ENCODE assay signal across 13 cellular contexts in genomic region chr11:117295438-117296137, GRCh38.
"Had no signal": no experiment of that assay in that cellular context is flagged by ENCODE, and none has a peak within 500 bp of the region (broad histone marks: within the 10 kb centered on the region; RNA-seq: fewer than 3 reads in every experiment).

No MANE protein-coding gene starts in this region.

- H3K9me3 ChIP-seq: breast epithelium, gastroesophageal sphincter had no signal

- H3K36me3 ChIP-seq: breast epithelium had no signal

- DNase-seq: activated CD4-positive, alpha-beta T cell treated with anti-CD3 and anti-CD28 coated beads, Interleukin-2, amount 10 ng/mL, durations not matched to agents 24 days and 14 days; activated CD8-positive, alpha-beta memory T cell treated with anti-CD3 and anti-CD28 coated beads for 24 hours; activated gamma-delta T cell treated with Interleukin-2 at 50 U/mL for 16 hours; amniotic stem cell; dermis blood vessel endothelial cell; left ventricle myocardium superior; mesendoderm; stimulated activated CD4-positive, alpha-beta T cell treated with anti-CD3 and anti-CD28 coated beads, Interleukin-12 subunit alpha, Interleukin-12 subunit beta, amount 100 ng/mL, for 4 hours; T-helper 17 cell had no signal

- H3K27ac ChIP-seq: breast epithelium, gastroesophageal sphincter had no signal

- H3K27me3 ChIP-seq: breast epithelium, gastroesophageal sphincter had no signal

- H3K4me3 ChIP-seq: breast epithelium, gastroesophageal sphincter had no signal

- ATAC-seq: gastroesophageal sphincter; left ventricle myocardium superior; stimulated activated memory B cell treated with anti-CD40 and anti-IgM and Interleukin-4, amounts not matched to agents 10 μg/mL and 1 μg/mL and 100 μg/mL, for 72 hours; T-helper 17 cell; WTC11 had no signal
